In genomic region chr19:44925114-44925891, GRCh38 we compare ENCODE assay signal across 1 cellular context.
TF ChIP-seq lines count a peak whose summit lies in the region.

No MANE protein-coding gene starts in this region.

TF ChIP-seq in HepG2, 621 proteins besides CTCF, POLR2A, EP300 and RAD21 (continued from another document and continues in another):
- TF ChIP-seq ZBTB10 (CRISPR knock-in tag; IDR thresholded peaks at IDR 0.05; ENCODE audit: borderline replicate concordance), result peak; percentile 95
- TF ChIP-seq NFE2L1 (CRISPR knock-in tag; IDR thresholded peaks at IDR 0.05; ENCODE audit: borderline replicate concordance), result no peak
- no peak; the same call in 1 of the 2 replicates for TF ChIP-seq CAMTA2 (CRISPR knock-in tag; IDR thresholded peaks at IDR 0.05; ENCODE audit: borderline replicate concordance)
- peak; percentile 56; the same call in 1 of the 2 replicates for TF ChIP-seq ZBTB42 (CRISPR knock-in tag; IDR thresholded peaks at IDR 0.05)
- no peak for TF ChIP-seq TCF12 (IDR thresholded peaks at IDR 0.05)
- TF ChIP-seq TCF12 (CRISPR knock-in tag; IDR thresholded peaks at IDR 0.05), result peak; percentile 99
- TF ChIP-seq SRSF1 (optimal IDR thresholded peaks at IDR 0.05; ENCODE audit: low read depth, low read length), result no peak
- no peak for TF ChIP-seq ZNF33A (CRISPR knock-in tag; IDR thresholded peaks at IDR 0.05; ENCODE audit: borderline replicate concordance)
- no peak for TF ChIP-seq HOXA7 (CRISPR knock-in tag; IDR thresholded peaks at IDR 0.05)
- peak; percentile 87 for TF ChIP-seq ZNF264 (CRISPR knock-in tag; IDR thresholded peaks at IDR 0.05)
- TF ChIP-seq GFI1 (CRISPR knock-in tag; IDR thresholded peaks at IDR 0.05; ENCODE audit: borderline replicate concordance), result peak; percentile 74
- peak; percentile 88; the same call in 1 of the 2 replicates for TF ChIP-seq ZNF296 (CRISPR knock-in tag; conservative IDR thresholded peaks at IDR 0.05)
- TF ChIP-seq ZNF713 (CRISPR knock-in tag; IDR thresholded peaks at IDR 0.05), result peak; percentile 98; the same call in 1 of the 2 replicates
- TF ChIP-seq PHF20 (CRISPR knock-in tag; IDR thresholded peaks at IDR 0.05), result peak; percentile 60; the same call in 1 of the 2 replicates
- peak; percentile 93; the same call in 1 of the 2 replicates for TF ChIP-seq ZNF691 (CRISPR knock-in tag; IDR thresholded peaks at IDR 0.05; ENCODE audit: borderline replicate concordance, low read depth)
- no peak for TF ChIP-seq ZNF550 (CRISPR knock-in tag; IDR thresholded peaks at IDR 0.05; ENCODE audit: borderline replicate concordance)
- peak; percentile 95 for TF ChIP-seq HMG20A (CRISPR knock-in tag; IDR thresholded peaks at IDR 0.05; ENCODE audit: borderline replicate concordance)
- TF ChIP-seq PITX1 (CRISPR knock-in tag; IDR thresholded peaks at IDR 0.05), result peak; percentile 97
- peak; percentile 98 for TF ChIP-seq ZNF18 (CRISPR knock-in tag; IDR thresholded peaks at IDR 0.05; ENCODE audit: insufficient replicate concordance)
- TF ChIP-seq BRF2 (CRISPR knock-in tag; IDR thresholded peaks at IDR 0.05), result no peak
- TF ChIP-seq MTERF4 (CRISPR knock-in tag; IDR thresholded peaks at IDR 0.05), result peak; percentile 79
- TF ChIP-seq GLMP (CRISPR knock-in tag; IDR thresholded peaks at IDR 0.05; ENCODE audit: borderline replicate concordance), result no peak
- TF ChIP-seq ELF4 (CRISPR knock-in tag; IDR thresholded peaks at IDR 0.05; ENCODE audit: borderline replicate concordance), result no peak
- no peak for TF ChIP-seq ZNF326 (CRISPR knock-in tag; IDR thresholded peaks at IDR 0.05; ENCODE audit: borderline replicate concordance)
- peak; percentile 98 for TF ChIP-seq HDAC2 (CRISPR knock-in tag; IDR thresholded peaks at IDR 0.05)
- TF ChIP-seq ZNF281 (CRISPR knock-in tag; IDR thresholded peaks at IDR 0.05; ENCODE audit: borderline replicate concordance), result peak; percentile 100
- peak; percentile 98 for TF ChIP-seq RFXAP (CRISPR knock-in tag; IDR thresholded peaks at IDR 0.05; ENCODE audit: borderline replicate concordance)
- peak; percentile 98 for TF ChIP-seq KDM6A (CRISPR knock-in tag; IDR thresholded peaks at IDR 0.05; ENCODE audit: low read depth)
- TF ChIP-seq ZFP90 (CRISPR knock-in tag; IDR thresholded peaks at IDR 0.05; ENCODE audit: borderline replicate concordance), result peak; percentile 72; the same call in 1 of the 2 replicates
- no peak for TF ChIP-seq STAT6 (CRISPR knock-in tag; IDR thresholded peaks at IDR 0.05; ENCODE audit: borderline replicate concordance)
- no peak for TF ChIP-seq ZBTB49 (CRISPR knock-in tag; IDR thresholded peaks at IDR 0.05; ENCODE audit: borderline replicate concordance)
- peak; percentile 92 for TF ChIP-seq TFDP1 (CRISPR knock-in tag; IDR thresholded peaks at IDR 0.05; ENCODE audit: borderline replicate concordance)
- peak; percentile 96 for TF ChIP-seq TBX2 (CRISPR knock-in tag; IDR thresholded peaks at IDR 0.05; ENCODE audit: borderline replicate concordance)
- no peak for TF ChIP-seq MBD4 (IDR thresholded peaks at IDR 0.05; ENCODE audit: borderline replicate concordance, low read length)
- no peak; the same call in 1 of the 2 replicates for TF ChIP-seq TOPORS (CRISPR knock-in tag; IDR thresholded peaks at IDR 0.05)
- no peak for TF ChIP-seq ZFYVE20 (CRISPR knock-in tag; IDR thresholded peaks at IDR 0.05; ENCODE audit: borderline replicate concordance, low read depth)
- TF ChIP-seq ZNF180 (CRISPR knock-in tag; IDR thresholded peaks at IDR 0.05; ENCODE audit: borderline replicate concordance, low read depth), result no peak
- peak; percentile 91 for TF ChIP-seq PPARG (CRISPR knock-in tag; conservative IDR thresholded peaks at IDR 0.05)
- TF ChIP-seq ZBTB8A (CRISPR knock-in tag; IDR thresholded peaks at IDR 0.05; ENCODE audit: borderline replicate concordance, low read depth), result no peak
- TF ChIP-seq MIER3 (CRISPR knock-in tag; IDR thresholded peaks at IDR 0.05; ENCODE audit: borderline replicate concordance), result peak; percentile 99; the same call in 1 of the 2 replicates
